ENCODE assay signal across 10 cellular contexts in genomic region chr10:69345402-69345801, GRCh38.
DNase-seq lines count a peak whose midpoint lies in the region; ATAC-seq and TF ChIP-seq lines count a peak whose summit lies in the region.
"Had no signal": no experiment of that assay in that cellular context is flagged by ENCODE, and none has a peak within 500 bp of the region (broad histone marks: within the 10 kb centered on the region; RNA-seq: fewer than 3 reads in every experiment).

No MANE protein-coding gene starts in this region.

- POLR2A ChIA-PET in GM10248 (lab: Yijun Ruan, JAX): no interaction called here

- ATAC-seq in RWPE2 (ENCODE audit: low read depth): no peak
- ATAC-seq in upper lobe of left lung (ENCODE audit: low FRiP score in 2 of 2): peak; percentile 2 to 34
- ATAC-seq in GM21515 (IDR thresholded peaks at IDR 0.05; ENCODE audit: unreplicated experiment): no peak
- ATAC-seq in HG03342 (IDR thresholded peaks at IDR 0.05; ENCODE audit: unreplicated experiment): no peak

- H3K36me3 ChIP-seq in RWPE2 (ENCODE audit: low read depth) (peaks cover 47% of the 10 kb centered on the region), iPS-15b (ENCODE audit: control insufficient read depth, insufficient read depth, low read length) (peaks cover 2% of the 10 kb centered on the region), upper lobe of left lung (peaks cover 3 to 30% (median 10%) of the 10 kb centered on the region in 4 donors)

- H3K27ac Mint-ChIP-seq in activated naive CD4-positive, alpha-beta T cell treated with anti-CD3 and anti-CD28 coated beads, Interleukin-2, amount 50 U/mL, for 24 hours: peak overlapping the region; percentile 86

- CTCF ChIA-PET in GM10248 (lab: Yijun Ruan, JAX): interaction anchor here (1.1 to 2.9 kb wide), 4 partner anchors 12 to 47 kb away, joined by 3 to 14 read pairs (median 6); no protein-coding TSS in a partner anchor

- peak overlapping the region; percentile 65 for H3K4me3 Mint-ChIP-seq in activated naive CD4-positive, alpha-beta T cell treated with anti-CD3 and anti-CD28 coated beads, Interleukin-2, amount 50 U/mL, for 24 hours

- TF ChIP-seq POLR2A in upper lobe of left lung (IDR thresholded peaks at IDR 0.05): no peak

- H3K27ac ChIP-seq in RWPE2 (ENCODE audit: poor library complexity, severe bottlenecking): peak overlapping the region; percentile 92
- peak overlapping the region in 3 of 4 donors; percentile 35 to 51 (median 36) for H3K27ac ChIP-seq in upper lobe of left lung
- H3K27ac ChIP-seq: C4-2B had no signal

- DNase-seq in activated naive CD4-positive, alpha-beta T cell (lab: John Stamatoyannopoulos, UW): no peak
- DNase-seq in RWPE2 (ENCODE audit: low spot score): no peak
- no peak for DNase-seq in upper lobe of left lung
- DNase-seq in GM10248 (ENCODE audit: extremely low spot score): no peak
- DNase-seq: SHP77 had no signal

- H3K27me3 Mint-ChIP-seq in activated naive CD4-positive, alpha-beta T cell treated with anti-CD3 and anti-CD28 coated beads, Interleukin-2, amount 50 U/mL, for 24 hours: no peaks in the 10 kb centered on the region

- H3K4me1 ChIP-seq in RWPE2 (ENCODE audit: insufficient read depth, poor library complexity, severe bottlenecking): peaks cover 36% of the 10 kb centered on the region
- peaks cover 27% of the 10 kb centered on the region for H3K4me1 ChIP-seq in iPS-15b (ENCODE audit: control insufficient read depth, insufficient read depth, low read length)
- peaks cover 39 to 67% (median 46%) of the 10 kb centered on the region in 4 donors for H3K4me1 ChIP-seq in upper lobe of left lung

- 90 to 100% methylated on average over 2 of the region's 2 CpGs for WGBS in upper lobe of left lung, 2 donors

- H3K36me3 Mint-ChIP-seq in activated naive CD4-positive, alpha-beta T cell treated with anti-CD3 and anti-CD28 coated beads, Interleukin-2, amount 50 U/mL, for 24 hours: peaks cover 13% of the 10 kb centered on the region

- H3K9ac ChIP-seq in iPS-15b (ENCODE audit: low read depth, low read length): peak overlapping the region; percentile 47

- no peak for TF ChIP-seq EP300 in upper lobe of left lung (IDR thresholded peaks at IDR 0.05)

- TF ChIP-seq CTCF in RWPE2 (IDR thresholded peaks at IDR 0.05; ENCODE audit: poor library complexity, severe bottlenecking): no peak
- TF ChIP-seq CTCF in upper lobe of left lung (IDR thresholded peaks at IDR 0.05): no peak
- no peak for TF ChIP-seq CTCF in GM10248 (IDR thresholded peaks at IDR 0.05; ENCODE audit: control extremely low read depth, extremely low read depth, low read depth, missing control alignments)

- no peak overlapping the region for H3K4me3 ChIP-seq in RWPE2 (ENCODE audit: severe bottlenecking)
- no peak overlapping the region for H3K4me3 ChIP-seq in iPS-15b (ENCODE audit: low read depth, low read length)
- H3K4me3 ChIP-seq in upper lobe of left lung: no peak overlapping the region

- H3K27me3 ChIP-seq in RWPE2 (ENCODE audit: insufficient read depth, poor library complexity, severe bottlenecking) (no peaks in the 10 kb centered on the region), iPS-15b (ENCODE audit: control insufficient read depth, insufficient read depth, low read length) (no peaks in the 10 kb centered on the region), upper lobe of left lung (no peaks in the 10 kb centered on the region)

- peaks cover 89% of the 10 kb centered on the region for H3K4me1 Mint-ChIP-seq in activated naive CD4-positive, alpha-beta T cell treated with anti-CD3 and anti-CD28 coated beads, Interleukin-2, amount 50 U/mL, for 24 hours

- H3K9me3 Mint-ChIP-seq in activated naive CD4-positive, alpha-beta T cell treated with anti-CD3 and anti-CD28 coated beads, Interleukin-2, amount 50 U/mL, for 24 hours: no peaks in the 10 kb centered on the region

- H3K9me3 ChIP-seq in RWPE2 (ENCODE audit: severe bottlenecking) (no peaks in the 10 kb centered on the region), iPS-15b (ENCODE audit: control insufficient read depth, insufficient read depth, low read length) (no peaks in the 10 kb centered on the region), upper lobe of left lung (no peaks in the 10 kb centered on the region)

Comparison
In these comparisons a context has a peak if more than half of its experiments do, and no peak if none do; other contexts are left out.
1. ATAC-seq: peak in upper lobe of left lung (2 of 2); none in RWPE2 (single experiment), GM21515 (single experiment) and HG03342 (single experiment).